8 cellular contexts compared by ENCODE assay signal in the genomic region with DNA sequence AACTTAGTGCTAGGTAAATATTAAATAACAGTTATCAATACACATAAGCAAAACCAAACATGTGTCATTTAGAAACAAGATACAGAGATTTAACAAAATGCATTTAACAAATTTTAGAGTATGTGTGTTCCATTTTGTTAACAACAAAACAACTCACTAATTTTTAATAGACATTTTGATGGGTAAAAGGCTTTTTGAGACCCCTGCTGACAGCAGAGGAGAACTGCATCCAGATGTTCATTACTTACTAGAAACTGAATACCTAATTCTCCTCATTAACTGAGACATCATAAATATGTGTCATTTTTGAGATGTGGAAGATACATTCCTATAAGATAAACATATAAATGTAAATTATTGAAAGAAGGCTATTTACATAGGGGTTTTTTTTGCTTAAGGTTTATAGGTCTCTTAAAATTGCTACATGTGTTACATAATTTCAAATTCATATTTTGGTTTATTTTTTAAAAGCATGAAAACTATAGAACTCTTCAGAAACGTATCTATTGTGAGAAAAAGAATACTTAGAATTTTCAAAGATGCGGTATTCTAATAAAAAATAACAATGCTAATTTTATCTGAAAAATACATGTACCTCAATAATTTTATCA.
DNase-seq lines count a peak whose midpoint lies in the region; ATAC-seq, FAIRE-seq and TF ChIP-seq lines count a peak whose summit lies in the region.

No MANE protein-coding gene starts in this region.

- H2AFZ ChIP-seq in KMS-11 (ENCODE audit: low read depth) (no peak overlapping the region), GM12878 (ENCODE audit: control insufficient read depth, low read depth, low read length) (no peak overlapping the region)

- H3K27ac ChIP-seq in KMS-11 (no peak overlapping the region), GM12878 (ENCODE audit: control insufficient read depth, insufficient read depth) (no peak overlapping the region), lower lobe of right lung (no peak overlapping the region)

- TF ChIP-seq CTCF in GM13977 (IDR thresholded peaks at IDR 0.05; ENCODE audit: extremely low read depth, insufficient read depth, missing control alignments) (peak; percentile 55), KMS-11 (conservative IDR thresholded peaks at IDR 0.05; ENCODE audit: low read depth, low read length) (peak; percentile 84), GM12878 (IDR thresholded peaks at IDR 0.05 in 2 of 3, conservative IDR thresholded peaks at IDR 0.05 in 1 of 3; ENCODE audit: control insufficient read depth in 2 of 3, extremely low read depth in 1 of 3, insufficient read depth in 1 of 3, low read depth in 3 of 3, low read length in 3 of 3) (peak; percentile 50 to 57 (median 55)), lower lobe of right lung (IDR thresholded peaks at IDR 0.05) (peak; percentile 70)

- no peaks in the 10 kb centered on the region for H3K36me3 ChIP-seq in KMS-11 (ENCODE audit: insufficient read depth)
- H3K36me3 ChIP-seq in GM12878 (ENCODE audit: control insufficient read depth in 2 of 2, insufficient read depth in 2 of 2, low read length in 1 of 2) = no peaks in the 10 kb centered on the region
- no peaks in the 10 kb centered on the region for H3K36me3 ChIP-seq in lower lobe of right lung

- no peaks in the 10 kb centered on the region for H3K27me3 ChIP-seq in KMS-11 (ENCODE audit: insufficient read depth, low read depth)
- no peaks in the 10 kb centered on the region; a peak in 1 of 4 replicates for H3K27me3 ChIP-seq in GM12878 (replicated peaks in 1 of 2; ENCODE audit: control insufficient read depth in 2 of 2, insufficient read depth in 2 of 2, low read length in 1 of 2)
- no peaks in the 10 kb centered on the region for H3K27me3 ChIP-seq in lower lobe of right lung (ENCODE audit: low read depth)

- no peak for TF ChIP-seq EP300 in GM12878 (IDR thresholded peaks at IDR 0.05; ENCODE audit: borderline replicate concordance in 1 of 2, control insufficient read depth in 1 of 2, low read depth in 2 of 2, low read length in 2 of 2)

- in situ Hi-C loops in GM13977 (cut with MboI; ENCODE audit: low pct_unique_long_range_greater_than_20kb, low sequenced_read_pairs, unreplicated experiment) = no loop called here
- in situ Hi-C loops in GM12878 (cut with MboI) = no loop called here

- no peak overlapping the region for H3K4me3 ChIP-seq in KMS-11 (IDR thresholded peaks at IDR 0.05; ENCODE audit: insufficient read depth, low read depth, low read length)
- H3K4me3 ChIP-seq in GM12878 = no peak overlapping the region
- no peak overlapping the region for H3K4me3 ChIP-seq in lower lobe of right lung

- no peak overlapping the region for H3K9ac ChIP-seq in KMS-11
- H3K9ac ChIP-seq in GM12878 (ENCODE audit: control insufficient read depth, insufficient read depth, low read length) = no peak overlapping the region

- TF ChIP-seq POLR2A in GM12878 (IDR thresholded peaks at IDR 0.05; ENCODE audit: low read depth, low read length) = no peak

- SMC1A ChIA-PET in GM12878 (lab: Charles Lee; ENCODE audit: uncharacterized antibody, unreplicated experiment) = interaction anchor here (1.5 kb wide), 1 partner anchor 701 kb away, joined by 6 read pairs; no protein-coding TSS in a partner anchor

- intact Hi-C loops in GM12878 (cut with micrococcal nuclease; ENCODE audit: unreplicated experiment) = loop anchor here (2.0 to 10.0 kb wide), 3 partner anchors 315 to 949 kb away; no protein-coding TSS in a partner anchor
- intact Hi-C loops in lower lobe of right lung (cut with DNase I) = no loop called here

- 53% methylated on average over 2 of the region's 2 CpGs for WGBS in GM12878 (ENCODE audit: insufficient coverage, insufficient replicate concordance, low lambda C conversion rate, missing lambda C conversion rate)

- RAD21 ChIA-PET in GM12878 (lab: Charles Lee; ENCODE audit: unreplicated experiment) = interaction anchor here (1.7 kb wide), 1 partner anchor 949 kb away, joined by 4 read pairs; no protein-coding TSS in a partner anchor

- no peaks in the 10 kb centered on the region for H3K79me2 ChIP-seq in KMS-11 (ENCODE audit: insufficient read depth, low read depth)
- no peaks in the 10 kb centered on the region for H3K79me2 ChIP-seq in GM12878 (ENCODE audit: control insufficient read depth, insufficient read depth, low read length)

- DNase-seq in AG20443 (ENCODE audit: low spot score) (peak; percentile 34), GM13977 (ENCODE audit: low spot score) (peak; percentile 9), GM12878 (ENCODE audit: low read depth, low spot score) (no peak), lower lobe of right lung (no peak), AG08396 (ENCODE audit: low spot score) (no peak), NCI-H2029 (lab: John Stamatoyannopoulos, UW) (no peak)
- DNase-seq in activated naive CD4-positive, alpha-beta T cell treated with Interleukin-2 at 50 U/mL for 16 hours = no peak

- CTCF ChIA-PET in GM12878 (lab: Yijun Ruan, JAX) = interaction anchor here (1.4 to 1.6 kb wide), 2 partner anchors 700 to 948 kb away, joined by 4 to 9 read pairs; no protein-coding TSS in a partner anchor

- H3K9me3 ChIP-seq in GM12878 (replicated peaks; ENCODE audit: control insufficient read depth, insufficient read depth, low read length) (no peaks in the 10 kb centered on the region), lower lobe of right lung (no peaks in the 10 kb centered on the region)

- H3K4me2 ChIP-seq in KMS-11 (no peak overlapping the region), GM12878 (ENCODE audit: control insufficient read depth, insufficient read depth) (no peak overlapping the region)

- peak; percentile 54; the same call in 1 of the 2 replicates for TF ChIP-seq RAD21 in GM12878 (IDR thresholded peaks at IDR 0.05; ENCODE audit: insufficient read depth, low read depth, low read length)

- ATAC-seq in GM12878 = peak; percentile 54; the same call in 2 of the 3 replicates
- peak in 1 of 2 donors; percentile 40 for ATAC-seq in lower lobe of right lung

- FAIRE-seq in GM12878 (lab: Jason Lieb, UNC) = peak; percentile 81

- POLR2A ChIA-PET in GM12878 (lab: Charles Lee) = no interaction called here

- H3K4me1 ChIP-seq in KMS-11 (ENCODE audit: low read depth, poor library complexity, severe bottlenecking) = no peaks in the 10 kb centered on the region
- no peaks in the 10 kb centered on the region for H3K4me1 ChIP-seq in GM12878 (ENCODE audit: control insufficient read depth, insufficient read depth, low read length)
- no peaks in the 10 kb centered on the region for H3K4me1 ChIP-seq in lower lobe of right lung

- BruUV-seq in GM12878 (replicated peaks; lab: Mats Ljungman, UMichigan) = no TSS peak

- no peaks in the 10 kb centered on the region for H4K20me1 ChIP-seq in KMS-11 (ENCODE audit: insufficient read depth)
- no peaks in the 10 kb centered on the region for H4K20me1 ChIP-seq in GM12878 (ENCODE audit: control insufficient read depth, insufficient read depth)

TF ChIP-seq in GM12878, 131 proteins besides CTCF, POLR2A, EP300 and RAD21:
- peak; percentile 66; the same call in 1 of the 2 replicates for TF ChIP-seq SMC3 (IDR thresholded peaks at IDR 0.05; ENCODE audit: borderline replicate concordance, low read length)
- TF ChIP-seq, protein P1, sequence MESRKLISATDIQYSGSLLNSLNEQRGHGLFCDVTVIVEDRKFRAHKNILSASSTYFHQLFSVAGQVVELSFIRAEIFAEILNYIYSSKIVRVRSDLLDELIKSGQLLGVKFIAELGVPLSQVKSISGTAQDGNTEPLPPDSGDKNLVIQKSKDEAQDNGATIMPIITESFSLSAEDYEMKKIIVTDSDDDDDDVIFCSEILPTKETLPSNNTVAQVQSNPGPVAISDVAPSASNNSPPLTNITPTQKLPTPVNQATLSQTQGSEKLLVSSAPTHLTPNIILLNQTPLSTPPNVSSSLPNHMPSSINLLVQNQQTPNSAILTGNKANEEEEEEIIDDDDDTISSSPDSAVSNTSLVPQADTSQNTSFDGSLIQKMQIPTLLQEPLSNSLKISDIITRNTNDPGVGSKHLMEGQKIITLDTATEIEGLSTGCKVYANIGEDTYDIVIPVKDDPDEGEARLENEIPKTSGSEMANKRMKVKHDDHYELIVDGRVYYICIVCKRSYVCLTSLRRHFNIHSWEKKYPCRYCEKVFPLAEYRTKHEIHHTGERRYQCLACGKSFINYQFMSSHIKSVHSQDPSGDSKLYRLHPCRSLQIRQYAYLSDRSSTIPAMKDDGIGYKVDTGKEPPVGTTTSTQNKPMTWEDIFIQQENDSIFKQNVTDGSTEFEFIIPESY (IDR thresholded peaks at IDR 0.05) = no peak
TF ChIP-seq in GM12878: peak in this region for 1.

Comparison
In these comparisons a context has a peak if more than half of its experiments do, and no peak if none do; other contexts are left out.
1. DNase-seq: peak in AG20443 (single experiment) and GM13977 (single experiment); none in GM12878 (single experiment), lower lobe of right lung (single experiment), activated naive CD4-positive, alpha-beta T cell treated with Interleukin-2 at 50 U/mL for 16 hours (single experiment), AG08396 (single experiment) and NCI-H2029 (single experiment).
2. Peak in every context shown above with its lines, with median percentiles within 50 percentile points of each other: CTCF ChIP-seq.